Comparison of ENCODE assay signal across 18 cellular contexts in genomic region chr3:187725653-187726370, GRCh38. TPM values are rescaled to one million over a fixed set of nuclear protein-coding genes. Genes with fewer than 3 reads are reported as not detected.
DNase-seq lines count a peak whose midpoint lies in the region; ATAC-seq and TF ChIP-seq lines count a peak whose summit lies in the region.
"Had no signal": no experiment of that assay in that cellular context is flagged by ENCODE, and none has a peak within 500 bp of the region (broad histone marks: within the 10 kb centered on the region; RNA-seq: fewer than 3 reads in every experiment).

No MANE protein-coding gene starts in this region.

- no peaks in the 10 kb centered on the region for H3K4me1 Mint-ChIP-seq in activated naive CD4-positive, alpha-beta T cell treated with anti-CD3 and anti-CD28 coated beads for 36 hours (ENCODE audit: low read depth)
- H3K4me1 Mint-ChIP-seq: CD4-positive, alpha-beta memory T cell had no signal

- H3K27ac ChIP-seq in RWPE1: peak overlapping the region; percentile 11; the same call in 1 of the 2 replicates
- H3K27ac ChIP-seq in foreskin keratinocyte: no peak overlapping the region
- no peak overlapping the region for H3K27ac ChIP-seq in neuronal stem cell (replicated peaks; ENCODE audit: low read length)

- H3K36me3 Mint-ChIP-seq in activated naive CD4-positive, alpha-beta T cell treated with anti-CD3 and anti-CD28 coated beads, Interleukin-2, amount 50 U/mL, for 72 hours: peaks cover 15 to 25% of the 10 kb centered on the region in 2 donors
- peaks cover 62% of the 10 kb centered on the region for H3K36me3 Mint-ChIP-seq in activated naive CD4-positive, alpha-beta T cell treated with anti-CD3 and anti-CD28 coated beads for 36 hours (ENCODE audit: low read depth)

- ATAC-seq in activated naive CD4-positive, alpha-beta T cell treated with anti-CD3 and anti-CD28 coated beads, Interleukin-2, amount 50 U/mL, for 72 hours: no peak
- ATAC-seq in foreskin keratinocyte (peak; percentile 20), GM19324 (IDR thresholded peaks at IDR 0.05; ENCODE audit: low FRiP score, unreplicated experiment) (no peak)
- ATAC-seq: K562 had no signal

- H2AK5ac ChIP-seq in neuronal stem cell (ENCODE audit: low read depth, low read length): no peak overlapping the region

- H3K4me2 ChIP-seq in neuronal stem cell (ENCODE audit: insufficient read depth, low read length, poor library complexity, severe bottlenecking): no peak overlapping the region

- no peak overlapping the region for H3K23ac ChIP-seq in neuronal stem cell (ENCODE audit: low read depth, low read length, poor library complexity)

- no peak overlapping the region for H2AFZ ChIP-seq in neuronal stem cell (ENCODE audit: low read length)

- H3K9me3 Mint-ChIP-seq in activated naive CD4-positive, alpha-beta T cell treated with anti-CD3 and anti-CD28 coated beads, Interleukin-2, amount 50 U/mL, for 72 hours: no peaks in the 10 kb centered on the region
- no peaks in the 10 kb centered on the region for H3K9me3 Mint-ChIP-seq in activated naive CD4-positive, alpha-beta T cell treated with anti-CD3 and anti-CD28 coated beads for 36 hours
- H3K9me3 Mint-ChIP-seq: CD4-positive, alpha-beta memory T cell had no signal

- no peak overlapping the region for H2BK12ac ChIP-seq in neuronal stem cell (ENCODE audit: low read length)

- no peak overlapping the region for H3K4ac ChIP-seq in neuronal stem cell (ENCODE audit: low read length)

- no peaks in the 10 kb centered on the region for H3K79me1 ChIP-seq in neuronal stem cell (ENCODE audit: low read depth, low read length)

- H3K27me3 ChIP-seq in foreskin keratinocyte: no peaks in the 10 kb centered on the region
- no peaks in the 10 kb centered on the region for H3K27me3 ChIP-seq in neuronal stem cell (ENCODE audit: control insufficient read depth in 3 of 3, insufficient read depth in 3 of 3, low read depth in 1 of 3, low read length in 3 of 3)
- H3K27me3 ChIP-seq: BE2C had no signal

- CTCF ChIA-PET in activated naive CD4-positive, alpha-beta T cell treated with anti-CD3 and anti-CD28 coated beads for 36 hours (lab: Charles Lee): interaction anchor here (0.6 kb wide), 1 partner anchor 1027 kb away, joined by 3 read pairs; no protein-coding TSS in a partner anchor
- CTCF ChIA-PET in RWPE1 (lab: Yijun Ruan, JAX): no interaction called here

- no peak overlapping the region for H3K4me3 ChIP-seq in neuronal stem cell (ENCODE audit: low read length in 2 of 2)
- H3K4me3 ChIP-seq: K562 had no signal

- H2BK120ac ChIP-seq in neuronal stem cell (ENCODE audit: low read depth, low read length): no peak overlapping the region

- POLR2A ChIA-PET in RWPE1 (lab: Yijun Ruan, JAX; ENCODE audit: low non-redundant PET): no interaction called here

- H3K9ac ChIP-seq in neuronal stem cell (ENCODE audit: low read depth, low read length, poor library complexity): no peak overlapping the region

- H3K9me3 ChIP-seq in neuronal stem cell (replicated peaks in 1 of 2; ENCODE audit: control insufficient read depth in 2 of 2, insufficient read depth in 1 of 2, low read depth in 1 of 2, low read length in 2 of 2): no peaks in the 10 kb centered on the region
- H3K9me3 ChIP-seq: BE2C had no signal

- no peak overlapping the region for H3K14ac ChIP-seq in neuronal stem cell (ENCODE audit: low read length)

- no peak overlapping the region for H2BK15ac ChIP-seq in neuronal stem cell (ENCODE audit: low read length)

- H3K4me3 Mint-ChIP-seq in activated naive CD4-positive, alpha-beta T cell treated with anti-CD3 and anti-CD28 coated beads for 36 hours: no peak overlapping the region
- H3K4me3 Mint-ChIP-seq: CD4-positive, alpha-beta memory T cell had no signal

- peaks cover 48 to 76% of the 10 kb centered on the region in 2 donors for H3K36me3 ChIP-seq in neuronal stem cell (replicated peaks in 1 of 2; ENCODE audit: control insufficient read depth in 2 of 2, insufficient read depth in 2 of 2, low read length in 2 of 2)

- no CpG with 5 or more reads among the region's 7 CpGs for WGBS in neuronal stem cell (ENCODE audit: extremely low coverage in 2 of 2, insufficient read length in 2 of 2, insufficient replicate concordance in 1 of 2), 2 donors

- DNase-seq in activated naive CD4-positive, alpha-beta T cell treated with anti-CD3 and anti-CD28 coated beads, Interleukin-2, amount 50 U/mL, for 72 hours (ENCODE audit: low spot score in 2 of 2): no peak
- no peak for DNase-seq in activated naive CD4-positive, alpha-beta T cell treated with anti-CD3 and anti-CD28 coated beads for 36 hours
- no peak for DNase-seq in RWPE1 (ENCODE audit: low spot score)
- DNase-seq in foreskin keratinocyte: peak in 1 of 2 donors; percentile 18
- no peak for DNase-seq in neuronal stem cell (ENCODE audit: low spot score)
- DNase-seq in DMS53 (lab: John Stamatoyannopoulos, UW): no peak
- DNase-seq: BE2C; CD4-positive, alpha-beta memory T cell; GF-D8; NCI-H1436 treated with DMSO at 0.1 percent for 48 hours; NCI-H2081; NCI-H446 treated with DMSO at 0.1 percent for 48 hours; NCI-H82 had no signal

- H3K27me3 Mint-ChIP-seq in activated naive CD4-positive, alpha-beta T cell treated with anti-CD3 and anti-CD28 coated beads for 36 hours (ENCODE audit: low read depth): no peaks in the 10 kb centered on the region
- H3K27me3 Mint-ChIP-seq: CD4-positive, alpha-beta memory T cell had no signal

- TF ChIP-seq CTCF in RWPE1 (conservative IDR thresholded peaks at IDR 0.05; ENCODE audit: low read depth) (no peak), foreskin keratinocyte (conservative IDR thresholded peaks at IDR 0.05) (no peak)

- H4K91ac ChIP-seq in neuronal stem cell (ENCODE audit: low read depth, low read length, poor library complexity): no peak overlapping the region

- no peak overlapping the region for H2BK5ac ChIP-seq in neuronal stem cell (ENCODE audit: low read length)

- H3K27ac Mint-ChIP-seq in activated naive CD4-positive, alpha-beta T cell treated with anti-CD3 and anti-CD28 coated beads, Interleukin-2, amount 50 U/mL, for 72 hours: peak overlapping the region; percentile 50 to 67
- no peak overlapping the region for H3K27ac Mint-ChIP-seq in activated naive CD4-positive, alpha-beta T cell treated with anti-CD3 and anti-CD28 coated beads for 36 hours

- no peak overlapping the region for H3K18ac ChIP-seq in neuronal stem cell (ENCODE audit: low read length)

- H4K8ac ChIP-seq in neuronal stem cell (ENCODE audit: low read depth, low read length): no peak overlapping the region

- intact Hi-C loops in activated naive CD4-positive, alpha-beta T cell treated with anti-CD3 and anti-CD28 coated beads for 36 hours (cut with micrococcal nuclease): no loop called here

- no peaks in the 10 kb centered on the region for H3K4me1 ChIP-seq in foreskin keratinocyte
- H3K4me1 ChIP-seq in neuronal stem cell (ENCODE audit: control insufficient read depth in 2 of 2, insufficient read depth in 1 of 2, low read depth in 1 of 2, low read length in 2 of 2): peaks cover 0 to 2% of the 10 kb centered on the region in 2 donors
- H3K4me1 ChIP-seq: BE2C had no signal

RNA-seq across cellular contexts. Expression of gene BCL6, which starts 19.5 kb away (rescaled TPM):
- 100 to 1,000 TPM; 103 to 114 TPM for total RNA-seq in activated naive CD4-positive, alpha-beta T cell treated with anti-CD3 and anti-CD28 coated beads, Interleukin-2, amount 50 U/mL, for 72 hours
- 100 to 1,000 TPM in 1 of 2 experiments, 10 to 100 TPM in 1; 98.9 to 101 TPM for total RNA-seq in activated naive CD4-positive, alpha-beta T cell treated with anti-CD3 and anti-CD28 coated beads for 36 hours
- total RNA-seq in foreskin keratinocyte: 7.1 and 7.7 TPM in 2 replicates
- 1.9 and 2.3 TPM in 2 replicates for polyA plus RNA-seq in foreskin keratinocyte
- polyA plus RNA-seq in neuronal stem cell (2013, experiment 1 of 2): 12.1 TPM
- 12.1 TPM for polyA plus RNA-seq in neuronal stem cell (2013, experiment 2 of 2)

RNA-seq across cellular contexts. Expression of gene RTP2, which starts 23.5 kb away (rescaled TPM):
- total RNA-seq in activated naive CD4-positive, alpha-beta T cell treated with anti-CD3 and anti-CD28 coated beads, Interleukin-2, amount 50 U/mL, for 72 hours: not detected
- total RNA-seq in activated naive CD4-positive, alpha-beta T cell treated with anti-CD3 and anti-CD28 coated beads for 36 hours: not detected
- total RNA-seq in foreskin keratinocyte: not detected in 2 replicates
- not detected in 2 replicates for polyA plus RNA-seq in foreskin keratinocyte
- not detected for polyA plus RNA-seq in neuronal stem cell (2013, experiment 1 of 2)
- not detected for polyA plus RNA-seq in neuronal stem cell (2013, experiment 2 of 2)
- total RNA-seq: A673; CD4-positive, alpha-beta memory T cell; H1; K562; RPMI7951 had no signal
- polyA plus RNA-seq: CD4-positive, alpha-beta memory T cell; H1; K562 had no signal

RNA-seq across cellular contexts. Expression of gene SST, which starts 55.6 kb away (rescaled TPM):
- not detected for total RNA-seq in activated naive CD4-positive, alpha-beta T cell treated with anti-CD3 and anti-CD28 coated beads, Interleukin-2, amount 50 U/mL, for 72 hours
- not detected for total RNA-seq in activated naive CD4-positive, alpha-beta T cell treated with anti-CD3 and anti-CD28 coated beads for 36 hours
- not detected in 2 replicates for total RNA-seq in foreskin keratinocyte
- not detected in 2 replicates for polyA plus RNA-seq in foreskin keratinocyte
- polyA plus RNA-seq in neuronal stem cell (2013, experiment 1 of 2): 0.07 TPM
- polyA plus RNA-seq in neuronal stem cell (2013, experiment 2 of 2): not detected
- total RNA-seq: A673; CD4-positive, alpha-beta memory T cell; H1; K562; RPMI7951 had no signal
- polyA plus RNA-seq: CD4-positive, alpha-beta memory T cell; K562 had no signal

Comparison
In these comparisons a context has a peak if more than half of its experiments do, and no peak if none do; other contexts are left out.
1. RNA of gene BCL6, which starts 19.5 kb away (total RNA-seq): 103 to 114 TPM in activated naive CD4-positive, alpha-beta T cell treated with anti-CD3 and anti-CD28 coated beads, Interleukin-2, amount 50 U/mL, for 72 hours and 98.9 to 101 TPM in activated naive CD4-positive, alpha-beta T cell treated with anti-CD3 and anti-CD28 coated beads for 36 hours; 7.1 to 7.7 TPM in foreskin keratinocyte; every median in the first group is over 10 times any median in the second.